Comparison of ENCODE assay signal across 14 cellular contexts in the genomic region with DNA sequence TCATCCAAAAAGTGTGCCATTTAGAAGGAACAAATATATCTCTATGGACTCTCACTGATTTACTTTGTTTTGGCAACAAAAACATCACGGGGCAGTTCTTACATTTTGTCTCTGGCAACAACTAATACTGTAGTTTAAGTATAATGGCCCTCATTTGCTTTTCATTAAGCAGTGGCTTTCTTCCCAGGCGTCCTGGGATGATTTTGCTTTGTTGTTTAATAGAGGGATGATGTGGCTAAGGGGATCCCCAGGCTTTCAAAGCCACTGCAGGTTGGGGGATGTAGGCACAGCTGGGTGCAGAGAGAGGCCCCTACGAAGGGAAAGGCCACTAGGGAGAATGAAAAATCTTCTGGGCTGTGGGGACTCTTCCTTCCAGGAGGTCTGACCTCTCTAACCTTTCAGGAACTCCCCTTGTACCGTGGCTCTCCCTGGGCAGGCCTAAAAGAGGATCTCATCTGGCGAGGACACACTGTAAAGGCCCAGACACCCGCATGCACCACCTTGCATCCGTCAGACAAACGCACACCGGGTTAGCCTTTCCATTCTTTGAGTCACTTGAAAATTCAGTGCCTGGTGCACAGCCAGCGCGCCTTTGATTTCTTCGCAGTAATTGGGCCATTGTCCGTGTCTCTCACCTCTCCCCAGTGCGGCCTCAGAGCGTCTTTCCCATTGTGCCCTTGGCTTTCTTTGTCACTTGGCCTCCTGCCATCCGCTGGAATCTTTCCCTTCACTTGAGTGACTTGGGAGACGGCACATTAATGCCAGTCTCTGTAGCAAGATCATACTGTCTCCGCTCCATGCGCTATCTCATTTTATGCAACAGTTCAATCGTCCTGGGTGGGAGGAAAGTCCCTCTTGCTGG. TPM values are rescaled to one million over a fixed set of nuclear protein-coding genes. Genes with fewer than 3 reads are reported as not detected.
DNase-seq lines count a peak whose midpoint lies in the region; ATAC-seq and TF ChIP-seq lines count a peak whose summit lies in the region.
"Had no signal": no experiment of that assay in that cellular context is flagged by ENCODE, and none has a peak within 500 bp of the region (broad histone marks: within the 10 kb centered on the region; RNA-seq: fewer than 3 reads in every experiment).

No MANE protein-coding gene starts in this region.

- peaks cover 83% of the 10 kb centered on the region for H3K4me1 Mint-ChIP-seq in nephron progenitor cell

- peaks cover 2% of the 10 kb centered on the region for H3K27me3 ChIP-seq in trophoblast cell (ENCODE audit: insufficient read depth, low read length)

- H2AK5ac ChIP-seq in trophoblast cell (ENCODE audit: low read length) = no peak overlapping the region

- no peak overlapping the region for H3K4me3 ChIP-seq in trophoblast cell (ENCODE audit: low read depth, low read length)
- H3K4me3 ChIP-seq: psoas muscle, SK-N-MC had no signal

- no peak overlapping the region for H3K23ac ChIP-seq in trophoblast cell (ENCODE audit: low read length)

- no peak overlapping the region for H4K91ac ChIP-seq in trophoblast cell (ENCODE audit: low read depth, low read length)

- H3K36me3 Mint-ChIP-seq in nephron progenitor cell (ENCODE audit: low read depth) = no peaks in the 10 kb centered on the region

- no peak overlapping the region for H2AFZ ChIP-seq in trophoblast cell (ENCODE audit: insufficient read depth, low read length, poor library complexity)

- peaks cover 0 to 3% of the 10 kb centered on the region in 2 experiments for H3K4me1 ChIP-seq in trophoblast cell (ENCODE audit: control insufficient read depth in 1 of 2, insufficient read depth in 2 of 2, low read length in 2 of 2)
- H3K4me1 ChIP-seq: psoas muscle had no signal

- H4K12ac ChIP-seq in trophoblast cell (ENCODE audit: low read depth, low read length) = no peak overlapping the region

- WGBS in trophoblast cell (ENCODE audit: extremely low coverage, insufficient coverage, insufficient read length) = no CpG with 5 or more reads among the region's 20 CpGs

- H3K4ac ChIP-seq in trophoblast cell (ENCODE audit: low read depth, low read length) = no peak overlapping the region

- H3K27ac Mint-ChIP-seq in nephron progenitor cell = no peak overlapping the region
- H3K27ac Mint-ChIP-seq: activated CD8-positive, alpha-beta T cell treated with anti-CD3 and anti-CD28 coated beads for 36 hours had no signal

- no peak overlapping the region for H4K8ac ChIP-seq in trophoblast cell (ENCODE audit: low read depth, low read length)

- ATAC-seq in HG03280 (IDR thresholded peaks at IDR 0.05; ENCODE audit: unreplicated experiment) (no peak), GM21381 (IDR thresholded peaks at IDR 0.05; ENCODE audit: unreplicated experiment) (no peak)
- ATAC-seq: activated CD8-positive, alpha-beta T cell treated with anti-CD3 and anti-CD28 coated beads for 36 hours; psoas muscle had no signal

- no peaks in the 10 kb centered on the region for H3K79me1 ChIP-seq in trophoblast cell (ENCODE audit: low read length)

- no peaks in the 10 kb centered on the region for H3K9me3 ChIP-seq in trophoblast cell (ENCODE audit: insufficient read depth, low read depth, low read length)
- H3K9me3 ChIP-seq: psoas muscle had no signal

- H3K36me3 ChIP-seq in trophoblast cell (ENCODE audit: control insufficient read depth in 1 of 2, insufficient read depth in 2 of 2, low read length in 2 of 2) = no peaks in the 10 kb centered on the region

- peaks cover 13% of the 10 kb centered on the region for H3K27me3 Mint-ChIP-seq in nephron progenitor cell (ENCODE audit: low read depth, poor library complexity)
- H3K27me3 Mint-ChIP-seq: activated CD8-positive, alpha-beta T cell treated with anti-CD3 and anti-CD28 coated beads for 36 hours had no signal

- H3K18ac ChIP-seq in trophoblast cell (ENCODE audit: low read length) = no peak overlapping the region

- no peak for TF ChIP-seq CTCF in nephron progenitor cell (IDR thresholded peaks at IDR 0.05)

- no peak overlapping the region for H3K14ac ChIP-seq in trophoblast cell (ENCODE audit: low read length)

- H2BK120ac ChIP-seq in trophoblast cell (ENCODE audit: insufficient read depth, low read length, poor library complexity) = no peak overlapping the region

- peak overlapping the region; percentile 39 for H3K4me3 Mint-ChIP-seq in nephron progenitor cell
- H3K4me3 Mint-ChIP-seq: activated CD8-positive, alpha-beta T cell treated with anti-CD3 and anti-CD28 coated beads for 36 hours had no signal

- no peak overlapping the region for H2BK5ac ChIP-seq in trophoblast cell (ENCODE audit: low read depth, low read length, poor library complexity)

- H3K79me2 ChIP-seq in trophoblast cell (ENCODE audit: control insufficient read depth, insufficient read depth, low read length, poor library complexity) = no peaks in the 10 kb centered on the region

- H3K9me3 Mint-ChIP-seq in nephron progenitor cell = no peaks in the 10 kb centered on the region
- H3K9me3 Mint-ChIP-seq: activated CD8-positive, alpha-beta T cell treated with anti-CD3 and anti-CD28 coated beads for 36 hours had no signal

- H3K9ac ChIP-seq in trophoblast cell (ENCODE audit: low read length) = no peak overlapping the region

- no peak overlapping the region for H2BK12ac ChIP-seq in trophoblast cell (ENCODE audit: low read length)

- H3K4me2 ChIP-seq in trophoblast cell (ENCODE audit: low read length) = no peak overlapping the region

- no peak overlapping the region for H3K27ac ChIP-seq in trophoblast cell (ENCODE audit: low read depth, low read length)
- H3K27ac ChIP-seq: psoas muscle, SK-N-MC had no signal

- DNase-seq in COR-L47 (lab: John Stamatoyannopoulos, UW) = peak; percentile 21
- DNase-seq in NCI-H2227 (lab: John Stamatoyannopoulos, UW; ENCODE audit: unreplicated experiment) = peak; percentile 48
- DNase-seq in fibroblast of peridontal ligament (ENCODE audit: extremely low read depth) = peak; percentile 51
- DNase-seq in nephron progenitor cell = no peak
- no peak for DNase-seq in stimulated activated CD4-positive, alpha-beta T cell treated with anti-CD3 and anti-CD28 coated beads, Interleukin-4, amount 100 ng/mL, for 1 hour
- DNase-seq in trophoblast cell = no peak
- DNase-seq: activated CD8-positive, alpha-beta T cell treated with anti-CD3 and anti-CD28 coated beads for 36 hours; activated effector memory CD4-positive, alpha-beta T cell treated with anti-CD3 and anti-CD28 coated beads, Interleukin-2, amount 50 U/mL, for 16 hours; kidney; psoas muscle; stimulated activated CD4-positive, alpha-beta T cell treated with anti-CD3 and anti-CD28 coated beads, Interleukin-15, amount 100 ng/mL, for 24 hours had no signal

RNA-seq across cellular contexts. Expression of a gene that starts 40.3 kb away (rescaled TPM):
- 3.5 and 3.7 TPM in 2 replicates for polyA plus RNA-seq in trophoblast cell (2013)

Comparison
In these comparisons a context has a peak if more than half of its experiments do, and no peak if none do; other contexts are left out.
1. DNase-seq: peak in COR-L47 (single experiment), NCI-H2227 (single experiment) and fibroblast of peridontal ligament (single experiment); none in nephron progenitor cell (single experiment), stimulated activated CD4-positive, alpha-beta T cell treated with anti-CD3 and anti-CD28 coated beads, Interleukin-4, amount 100 ng/mL, for 1 hour (single experiment) and trophoblast cell (0 of 2).